In genomic region chr21:22728091-22728490, GRCh38 we compare ENCODE assay signal across 18 cellular contexts.
DNase-seq lines count a peak whose midpoint lies in the region; ATAC-seq and TF ChIP-seq lines count a peak whose summit lies in the region.
"Had no signal": no experiment of that assay in that cellular context is flagged by ENCODE, and none has a peak within 500 bp of the region (broad histone marks: within the 10 kb centered on the region; RNA-seq: fewer than 3 reads in every experiment).

No MANE protein-coding gene starts in this region.

- peaks cover 66% of the 10 kb centered on the region for H3K36me3 Mint-ChIP-seq in WTC11
- H3K36me3 Mint-ChIP-seq: CD14-positive monocyte had no signal

- no peaks in the 10 kb centered on the region for H3K79me1 ChIP-seq in mesendoderm (ENCODE audit: low read length)

- H3K4me1 Mint-ChIP-seq in WTC11 = no peaks in the 10 kb centered on the region
- H3K4me1 Mint-ChIP-seq: CD14-positive monocyte had no signal

- no peak overlapping the region for H3K56ac ChIP-seq in mesendoderm (ENCODE audit: low read length)

- H3K4me3 Mint-ChIP-seq in WTC11 = no peak overlapping the region
- H3K4me3 Mint-ChIP-seq: CD14-positive monocyte had no signal

- H3K27ac ChIP-seq in mesendoderm (ENCODE audit: low read depth, low read length) = no peak overlapping the region
- H3K27ac ChIP-seq: GM23248, PC-9 had no signal

- H3K4me3 ChIP-seq in Jurkat, Clone E6-1 (ENCODE audit: low read length) = no peak overlapping the region
- H3K4me3 ChIP-seq in mesendoderm (ENCODE audit: low read length) = no peak overlapping the region
- H3K4me3 ChIP-seq: GM12878, GM23248, PC-9 had no signal

- no peak overlapping the region for H3K9ac ChIP-seq in mesendoderm (ENCODE audit: low read length)
- H3K9ac ChIP-seq: GM23248 had no signal

- no peak overlapping the region for H3K27ac Mint-ChIP-seq in WTC11
- H3K27ac Mint-ChIP-seq: CD14-positive monocyte had no signal

- CTCF ChIA-PET in WTC11 (lab: Charles Lee) = no interaction called here

- no CpG with 5 or more reads among the region's 2 CpGs for WGBS in mesendoderm (ENCODE audit: extremely low coverage, insufficient coverage, low lambda C conversion rate)

- no peak overlapping the region for H3K4ac ChIP-seq in mesendoderm (ENCODE audit: low read depth, low read length)

- no peak overlapping the region for H3K18ac ChIP-seq in mesendoderm (ENCODE audit: low read length)

- H3K27me3 ChIP-seq in mesendoderm (ENCODE audit: insufficient read depth, low read length, poor library complexity) = no peaks in the 10 kb centered on the region

- POLR2A ChIA-PET in WTC11 (lab: Charles Lee) = no interaction called here

- no peak overlapping the region for H4K5ac ChIP-seq in mesendoderm (ENCODE audit: low read length)

- in situ Hi-C loops in KBM-7 (cut with MboI; ENCODE audit: low pct_unique_long_range_greater_than_20kb, low sequenced_read_pairs) (no loop called here), G401 (cut with HindIII; ENCODE audit: low sequenced_read_pairs) (no loop called here)

- H2BK120ac ChIP-seq in mesendoderm (ENCODE audit: low read depth, low read length) = no peak overlapping the region

- no peak for TF ChIP-seq CTCF in WTC11 (IDR thresholded peaks at IDR 0.05)

- no peak overlapping the region for H4K8ac ChIP-seq in mesendoderm (ENCODE audit: low read depth, low read length)

- H2BK5ac ChIP-seq in mesendoderm (ENCODE audit: low read length) = no peak overlapping the region

- no peak overlapping the region for H2BK15ac ChIP-seq in mesendoderm (replicated peaks; ENCODE audit: low read depth)

- H3K79me2 ChIP-seq in mesendoderm (ENCODE audit: control insufficient read depth, insufficient read depth, low read length) = no peaks in the 10 kb centered on the region

- no peak overlapping the region for H2AK5ac ChIP-seq in mesendoderm (ENCODE audit: low read length)

- no peaks in the 10 kb centered on the region for H3K4me1 ChIP-seq in mesendoderm (ENCODE audit: control insufficient read depth, low read depth, low read length)

- no peak for ATAC-seq in WTC11
- ATAC-seq: GM12878 had no signal

- H3K23ac ChIP-seq in mesendoderm (ENCODE audit: low read length) = no peak overlapping the region

- H3K36me3 ChIP-seq in mesendoderm (ENCODE audit: control insufficient read depth, insufficient read depth, low read length) = no peaks in the 10 kb centered on the region

- DNase-seq in NCI-H82 (lab: John Stamatoyannopoulos, UW) (peak; percentile 33), NCI-H82 treated with DMSO at 0.1 percent for 48 hours (lab: John Stamatoyannopoulos, UW; ENCODE audit: unreplicated experiment) (no peak), OCI-M1 (lab: John Stamatoyannopoulos, UW) (peak; percentile 41), mesendoderm (peak; percentile 69), KBM-7 (no peak), WTC11 (ENCODE audit: low spot score) (no peak), G401 (ENCODE audit: low spot score) (no peak)
- DNase-seq in Jurkat, Clone E6-1 (ENCODE audit: low read depth, low spot score) = peak; percentile 20
- DNase-seq: AML-193; GM23248; NCI-H2029; NCI-H2227 treated with DMSO at 0.1 percent for 48 hours; NCI-H524; NK-92 treated with Interleukin-12 subunit alpha and Interleukin-12 subunit beta, amount 100 ng/mL, for 24 hours; PC-9; SW 1271 had no signal

- H3K4me2 ChIP-seq in mesendoderm (ENCODE audit: low read length) = no peak overlapping the region
- H3K4me2 ChIP-seq: PC-9 had no signal

- peaks cover 79% of the 10 kb centered on the region for H3K9me3 Mint-ChIP-seq in WTC11

- H3K27me3 Mint-ChIP-seq in WTC11 (ENCODE audit: low read depth) = no peaks in the 10 kb centered on the region

TF ChIP-seq in WTC11, 78 proteins besides CTCF, POLR2A, EP300 and RAD21 (continues in another document):
- no peak for TF ChIP-seq ARID4B (CRISPR knock-in tag; IDR thresholded peaks at IDR 0.05; ENCODE audit: borderline replicate concordance)
- no peak for TF ChIP-seq ZNF138 (CRISPR knock-in tag; conservative IDR thresholded peaks at IDR 0.05)
- no peak for TF ChIP-seq USF1 (CRISPR knock-in tag; IDR thresholded peaks at IDR 0.05)
- no peak for TF ChIP-seq FOXP1 (CRISPR knock-in tag; IDR thresholded peaks at IDR 0.05; ENCODE audit: borderline replicate concordance)
- no peak for TF ChIP-seq NR2C2 (CRISPR knock-in tag; IDR thresholded peaks at IDR 0.05)
- no peak for TF ChIP-seq IRF1 (CRISPR knock-in tag; IDR thresholded peaks at IDR 0.05)
- TF ChIP-seq GTF2I (CRISPR knock-in tag; conservative IDR thresholded peaks at IDR 0.05) = no peak
- TF ChIP-seq NFE2L1 (CRISPR knock-in tag; IDR thresholded peaks at IDR 0.05) = no peak
- no peak for TF ChIP-seq ELF4 (CRISPR knock-in tag; IDR thresholded peaks at IDR 0.05; ENCODE audit: low read depth)
- TF ChIP-seq, protein P1, sequence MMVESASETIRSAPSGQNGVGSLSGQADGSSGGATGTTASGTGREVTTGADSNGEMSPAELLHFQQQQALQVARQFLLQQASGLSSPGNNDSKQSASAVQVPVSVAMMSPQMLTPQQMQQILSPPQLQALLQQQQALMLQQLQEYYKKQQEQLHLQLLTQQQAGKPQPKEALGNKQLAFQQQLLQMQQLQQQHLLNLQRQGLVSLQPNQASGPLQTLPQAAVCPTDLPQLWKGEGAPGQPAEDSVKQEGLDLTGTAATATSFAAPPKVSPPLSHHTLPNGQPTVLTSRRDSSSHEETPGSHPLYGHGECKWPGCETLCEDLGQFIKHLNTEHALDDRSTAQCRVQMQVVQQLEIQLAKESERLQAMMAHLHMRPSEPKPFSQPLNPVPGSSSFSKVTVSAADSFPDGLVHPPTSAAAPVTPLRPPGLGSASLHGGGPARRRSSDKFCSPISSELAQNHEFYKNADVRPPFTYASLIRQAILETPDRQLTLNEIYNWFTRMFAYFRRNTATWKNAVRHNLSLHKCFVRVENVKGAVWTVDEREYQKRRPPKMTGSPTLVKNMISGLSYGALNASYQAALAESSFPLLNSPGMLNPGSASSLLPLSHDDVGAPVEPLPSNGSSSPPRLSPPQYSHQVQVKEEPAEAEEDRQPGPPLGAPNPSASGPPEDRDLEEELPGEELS (CRISPR knock-in tag; IDR thresholded peaks at IDR 0.05) = no peak

Comparison
In these comparisons a context has a peak if more than half of its experiments do, and no peak if none do; other contexts are left out.
1. DNase-seq: peak in NCI-H82 (single experiment), Jurkat, Clone E6-1 (single experiment), OCI-M1 (single experiment) and mesendoderm (single experiment); none in NCI-H82 treated with DMSO at 0.1 percent for 48 hours (single experiment), KBM-7 (single experiment), WTC11 (single experiment) and G401 (single experiment).